19 cellular contexts compared by ENCODE assay signal in genomic region chr14:74528886-74529285, GRCh38. TPM values are rescaled to one million over a fixed set of nuclear protein-coding genes. Genes with fewer than 3 reads are reported as not detected.
A peak's percentile ranks its signal among the peaks of the same experiment; 100 is the strongest.
DNase-seq lines count a peak whose midpoint lies in the region; ATAC-seq and TF ChIP-seq lines count a peak whose summit lies in the region.
"Had no signal": no experiment of that assay in that cellular context is flagged by ENCODE, and none has a peak within 500 bp of the region (broad histone marks: within the 10 kb centered on the region; RNA-seq: fewer than 3 reads in every experiment).

No MANE protein-coding gene starts in this region.

- H2AK5ac ChIP-seq in neuronal stem cell (ENCODE audit: low read depth, low read length): no peak overlapping the region

- DNase-seq in NCI-H2196 (lab: John Stamatoyannopoulos, UW; ENCODE audit: unreplicated experiment) (peak; percentile 80), NCI-H2196 treated with DMSO at 0.1 percent for 48 hours (lab: John Stamatoyannopoulos, UW; ENCODE audit: unreplicated experiment) (no peak), COLO668 (lab: John Stamatoyannopoulos, UW; ENCODE audit: unreplicated experiment) (peak; percentile 85), ascending aorta (ENCODE audit: low spot score in 2 of 2) (no peak), neuronal stem cell (ENCODE audit: low spot score) (no peak), PC-9 (no peak)
- DNase-seq in NK-92 treated with Interleukin-12 subunit alpha and Interleukin-12 subunit beta, amount 100 ng/mL, for 24 hours (lab: John Stamatoyannopoulos, UW): no peak
- DNase-seq in activated CD8-positive, alpha-beta T cell treated with anti-CD3 and anti-CD28 coated beads, Interleukin-2, amount 10 ng/mL, durations not matched to agents 7 days and 5 days: no peak
- DNase-seq: AML-193; CD4-positive, alpha-beta T cell; DMS79 treated with DMSO at 0.1 percent for 48 hours; GF-D8; H7; HFFc6 had no signal

- no peak overlapping the region for H3K18ac ChIP-seq in neuronal stem cell (ENCODE audit: low read length)

- no peaks in the 10 kb centered on the region for H3K27me3 ChIP-seq in ascending aorta
- H3K27me3 ChIP-seq in neuronal stem cell (ENCODE audit: control insufficient read depth in 3 of 3, insufficient read depth in 3 of 3, low read depth in 1 of 3, low read length in 3 of 3): peaks cover 0 to 19% (median 0%) of the 10 kb centered on the region in 3 experiments
- H3K27me3 ChIP-seq in PC-9 (ENCODE audit: insufficient read depth, low read depth): no peaks in the 10 kb centered on the region

- H4K91ac ChIP-seq in neuronal stem cell (ENCODE audit: low read depth, low read length, poor library complexity): no peak overlapping the region

- H3K4me3 ChIP-seq in ascending aorta (no peak overlapping the region), neuronal stem cell (ENCODE audit: low read length in 2 of 2) (no peak overlapping the region), PC-9 (no peak overlapping the region)
- H3K4me3 ChIP-seq: A549, GM23338 had no signal

- H2BK120ac ChIP-seq in neuronal stem cell (ENCODE audit: low read depth, low read length): no peak overlapping the region

- H4K20me1 ChIP-seq in PC-9 (ENCODE audit: insufficient read depth): no peaks in the 10 kb centered on the region

- no peak overlapping the region for H4K8ac ChIP-seq in neuronal stem cell (ENCODE audit: low read depth, low read length)

- no peaks in the 10 kb centered on the region for H3F3A ChIP-seq in PC-9 (ENCODE audit: insufficient read depth, low read depth)

- H3K79me2 ChIP-seq in PC-9 (ENCODE audit: low read depth): no peaks in the 10 kb centered on the region

- intact Hi-C loops in ascending aorta (cut with DNase I) (no loop called here), PC-9 (cut with micrococcal nuclease; ENCODE audit: unreplicated experiment) (no loop called here)

- no peaks in the 10 kb centered on the region for H3K36me3 Mint-ChIP-seq in activated CD8-positive, alpha-beta T cell treated with anti-CD3 and anti-CD28 coated beads, Interleukin-2, amount 10 ng/mL, durations not matched to agents 7 days and 5 days (ENCODE audit: low read depth)

- no peaks in the 10 kb centered on the region for H3K9me3 Mint-ChIP-seq in activated CD8-positive, alpha-beta T cell treated with anti-CD3 and anti-CD28 coated beads, Interleukin-2, amount 10 ng/mL, durations not matched to agents 7 days and 5 days (ENCODE audit: insufficient read depth)
- H3K9me3 Mint-ChIP-seq: CD4-positive, alpha-beta T cell; GM23338; HFFc6 had no signal

- H3K4me2 ChIP-seq in neuronal stem cell (ENCODE audit: insufficient read depth, low read length, poor library complexity, severe bottlenecking) (no peak overlapping the region), PC-9 (no peak overlapping the region)
- H3K4me2 ChIP-seq: A549, GM23338 had no signal

- no peak overlapping the region for H3K4me3 Mint-ChIP-seq in activated CD8-positive, alpha-beta T cell treated with anti-CD3 and anti-CD28 coated beads, Interleukin-2, amount 10 ng/mL, durations not matched to agents 7 days and 5 days
- H3K4me3 Mint-ChIP-seq: CD4-positive, alpha-beta T cell; GM23338; HFFc6 had no signal

- TF ChIP-seq CTCF in ascending aorta (IDR thresholded peaks at IDR 0.05): no peak
- TF ChIP-seq CTCF in PC-9 (conservative IDR thresholded peaks at IDR 0.05): no peak

- POLR2A ChIA-PET in activated CD8-positive, alpha-beta T cell treated with anti-CD3 and anti-CD28 coated beads, Interleukin-2, amount 10 ng/mL, durations not matched to agents 7 days and 5 days (lab: Charles Lee): no interaction called here
- POLR2A ChIA-PET in PC-9 (lab: Charles Lee; ENCODE audit: unreplicated experiment): no interaction called here

- H3K79me1 ChIP-seq in neuronal stem cell (ENCODE audit: low read depth, low read length): no peaks in the 10 kb centered on the region

- no TSS peak for BruUV-seq in PC-9 (replicated peaks; lab: Mats Ljungman, UMichigan)

- H3K27ac ChIP-seq in ascending aorta: peak overlapping the region; percentile 9 to 13
- no peak overlapping the region for H3K27ac ChIP-seq in neuronal stem cell (replicated peaks; ENCODE audit: low read length)
- H3K27ac ChIP-seq in PC-9: no peak overlapping the region
- H3K27ac ChIP-seq: 22Rv1, A549, C4-2B had no signal

- H3K4me1 ChIP-seq in ascending aorta (peaks cover 0 to 3% of the 10 kb centered on the region in 2 donors), neuronal stem cell (ENCODE audit: control insufficient read depth in 2 of 2, insufficient read depth in 1 of 2, low read depth in 1 of 2, low read length in 2 of 2) (peaks cover 4 to 16% of the 10 kb centered on the region in 2 donors), PC-9 (replicated peaks; ENCODE audit: insufficient read depth) (no peaks in the 10 kb centered on the region)

- no peaks in the 10 kb centered on the region for H3K9me2 ChIP-seq in PC-9 (ENCODE audit: insufficient read depth)

- no peak for ATAC-seq in activated CD8-positive, alpha-beta T cell treated with anti-CD3 and anti-CD28 coated beads, Interleukin-2, amount 10 ng/mL, durations not matched to agents 7 days and 5 days
- ATAC-seq: A549, GM23338, HCT116 had no signal

- no peak overlapping the region for H3K9ac ChIP-seq in neuronal stem cell (ENCODE audit: low read depth, low read length, poor library complexity)

- no peak overlapping the region for H3K27ac Mint-ChIP-seq in activated CD8-positive, alpha-beta T cell treated with anti-CD3 and anti-CD28 coated beads, Interleukin-2, amount 10 ng/mL, durations not matched to agents 7 days and 5 days
- H3K27ac Mint-ChIP-seq: CD4-positive, alpha-beta T cell; GM23338; HFFc6 had no signal

- peaks cover 60 to 90% of the 10 kb centered on the region in 2 donors for H3K36me3 ChIP-seq in ascending aorta
- no peaks in the 10 kb centered on the region for H3K36me3 ChIP-seq in neuronal stem cell (replicated peaks in 1 of 2; ENCODE audit: control insufficient read depth in 2 of 2, insufficient read depth in 2 of 2, low read length in 2 of 2)
- no peaks in the 10 kb centered on the region for H3K36me3 ChIP-seq in PC-9 (ENCODE audit: low read depth)

- H3K9me3 ChIP-seq in ascending aorta (no peaks in the 10 kb centered on the region), neuronal stem cell (replicated peaks in 1 of 2; ENCODE audit: control insufficient read depth in 2 of 2, insufficient read depth in 1 of 2, low read depth in 1 of 2, low read length in 2 of 2) (no peaks in the 10 kb centered on the region), PC-9 (ENCODE audit: insufficient read depth, low read depth) (no peaks in the 10 kb centered on the region)
- H3K9me3 ChIP-seq: A549 had no signal

- peaks cover 7% of the 10 kb centered on the region for H3K4me1 Mint-ChIP-seq in activated CD8-positive, alpha-beta T cell treated with anti-CD3 and anti-CD28 coated beads, Interleukin-2, amount 10 ng/mL, durations not matched to agents 7 days and 5 days (ENCODE audit: low read depth)

- no peak overlapping the region for H3K4ac ChIP-seq in neuronal stem cell (ENCODE audit: low read length)

- no CpG with 5 or more reads among the region's 10 CpGs for whole genome bisulfite sequencing in neuronal stem cell (ENCODE audit: extremely low coverage in 2 of 2, insufficient read length in 2 of 2, insufficient replicate concordance in 1 of 2), 2 donors

- no peak overlapping the region for H3K14ac ChIP-seq in neuronal stem cell (ENCODE audit: low read length)

- peak overlapping the region; percentile 46 for H2BK5ac ChIP-seq in neuronal stem cell (ENCODE audit: low read length)

- H2AFZ ChIP-seq in neuronal stem cell (ENCODE audit: low read length) (no peak overlapping the region), PC-9 (no peak overlapping the region)
- H2AFZ ChIP-seq: GM23338 had no signal

- H2BK15ac ChIP-seq in neuronal stem cell (ENCODE audit: low read length): peak overlapping the region; percentile 10

- CTCF ChIA-PET in activated CD8-positive, alpha-beta T cell treated with anti-CD3 and anti-CD28 coated beads, Interleukin-2, amount 10 ng/mL, durations not matched to agents 7 days and 5 days (lab: Charles Lee): no interaction called here
- CTCF ChIA-PET in PC-9 (lab: Charles Lee): no interaction called here

- H3K27me3 Mint-ChIP-seq in activated CD8-positive, alpha-beta T cell treated with anti-CD3 and anti-CD28 coated beads, Interleukin-2, amount 10 ng/mL, durations not matched to agents 7 days and 5 days (ENCODE audit: low read depth): peaks cover 3% of the 10 kb centered on the region
- H3K27me3 Mint-ChIP-seq: CD4-positive, alpha-beta T cell had no signal

- H3K23ac ChIP-seq in neuronal stem cell (ENCODE audit: low read depth, low read length, poor library complexity): no peak overlapping the region

- H2BK12ac ChIP-seq in neuronal stem cell (ENCODE audit: low read length): peak overlapping the region; percentile 14

RNA-seq across cellular contexts. Expression of gene ISCA2, which starts 35.3 kb away (rescaled TPM):
- 10.0 TPM for total RNA-seq in ascending aorta
- 60.9 TPM for polyA plus RNA-seq in neuronal stem cell (2013, experiment 1 of 2)
- polyA plus RNA-seq in neuronal stem cell (2013, experiment 2 of 2): 63.2 TPM
- 10 to 100 TPM; 34.5 to 37.8 TPM for total RNA-seq in activated CD8-positive, alpha-beta T cell treated with anti-CD3 and anti-CD28 coated beads, Interleukin-2, amount 10 ng/mL, durations not matched to agents 7 days and 5 days
- total RNA-seq in PC-9 (2021): 83.2 and 86.5 TPM in 2 replicates

RNA-seq across cellular contexts. Expression of gene NPC2, which starts 35.8 kb away (rescaled TPM):
- total RNA-seq in ascending aorta (324 TPM), PC-9 (2021) (1,010 and 1,208 TPM in 2 replicates)
- 596 TPM for polyA plus RNA-seq in neuronal stem cell (2013, experiment 1 of 2)
- polyA plus RNA-seq in neuronal stem cell (2013, experiment 2 of 2): 610 TPM
- total RNA-seq in activated CD8-positive, alpha-beta T cell treated with anti-CD3 and anti-CD28 coated beads, Interleukin-2, amount 10 ng/mL, durations not matched to agents 7 days and 5 days: 10 to 100 TPM; 31.4 to 32.2 TPM

Comparison
In these comparisons a context has a peak if more than half of its experiments do, and no peak if none do; other contexts are left out.
1. DNase-seq: peak in NCI-H2196 (single experiment) and COLO668 (single experiment); none in NCI-H2196 treated with DMSO at 0.1 percent for 48 hours (single experiment), ascending aorta (0 of 2), neuronal stem cell (single experiment), NK-92 treated with Interleukin-12 subunit alpha and Interleukin-12 subunit beta, amount 100 ng/mL, for 24 hours (single experiment), activated CD8-positive, alpha-beta T cell treated with anti-CD3 and anti-CD28 coated beads, Interleukin-2, amount 10 ng/mL, durations not matched to agents 7 days and 5 days (single experiment) and PC-9 (0 of 2).
2. H3K27ac ChIP-seq: peak in ascending aorta (2 of 2); none in neuronal stem cell (single experiment) and PC-9 (single experiment).